In the genomic region with DNA sequence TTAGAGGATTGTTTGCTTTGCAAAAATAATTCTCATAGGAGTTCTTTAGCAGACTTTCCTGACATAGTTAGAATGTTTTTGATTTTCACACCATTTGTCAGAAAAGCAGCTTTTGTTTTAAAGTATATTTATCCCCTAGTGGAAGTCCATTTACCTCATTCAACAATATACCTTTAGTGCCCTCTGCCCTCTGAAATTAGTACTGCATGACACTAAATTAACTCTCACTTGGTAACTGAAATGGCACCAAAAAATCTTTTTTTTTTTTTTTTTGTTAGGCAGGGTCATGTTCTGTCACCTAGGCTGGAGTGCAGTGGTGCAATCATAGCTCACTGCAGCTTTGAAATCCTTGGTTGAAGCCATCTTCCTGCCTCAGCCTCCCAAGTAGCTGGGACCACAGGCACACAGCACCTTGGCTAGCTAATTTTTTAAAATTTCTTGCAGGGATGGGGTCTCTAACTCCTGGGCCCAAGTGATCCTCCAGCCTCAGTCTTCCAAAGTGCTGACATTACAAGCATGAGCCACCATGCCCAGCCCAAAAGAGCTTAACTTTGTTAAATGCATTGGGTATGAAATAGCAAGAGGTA, we compare ENCODE assay signal across 8 cellular contexts. TPM values are rescaled to one million over a fixed set of nuclear protein-coding genes. Genes with fewer than 3 reads are reported as not detected.
DNase-seq lines count a peak whose midpoint lies in the region; ATAC-seq and TF ChIP-seq lines count a peak whose summit lies in the region.
"Had no signal": no experiment of that assay in that cellular context is flagged by ENCODE, and none has a peak within 500 bp of the region (broad histone marks: within the 10 kb centered on the region; RNA-seq: fewer than 3 reads in every experiment).

No MANE protein-coding gene starts in this region.

- H3K4me2 ChIP-seq in Loucy (ENCODE audit: low read depth, low read length, poor library complexity, severe bottlenecking): no peak overlapping the region

- H3K4me3 ChIP-seq in Loucy (ENCODE audit: low read length, poor library complexity, severe bottlenecking) (no peak overlapping the region), brain microvascular endothelial cell (ENCODE audit: low read depth, low read length) (no peak overlapping the region)
- H3K4me3 ChIP-seq in naive thymus-derived CD4-positive, alpha-beta T cell (ENCODE audit: low read length): no peak overlapping the region

- no peaks in the 10 kb centered on the region for H3F3A ChIP-seq in Loucy (ENCODE audit: low read depth)

- no peaks in the 10 kb centered on the region for H3K27me3 Mint-ChIP-seq in naive thymus-derived CD4-positive, alpha-beta T cell

- H3K27ac Mint-ChIP-seq in naive thymus-derived CD4-positive, alpha-beta T cell: no peak overlapping the region

- no peak overlapping the region for H3K9ac ChIP-seq in Loucy (ENCODE audit: low read depth, low read length, poor library complexity, severe bottlenecking)

- CTCF ChIA-PET in naive thymus-derived CD4-positive, alpha-beta T cell (lab: Charles Lee): interaction anchor here (0.6 to 3.7 kb wide), 20 partner anchors 10 to 1241 kb away, joined by 3 to 110 read pairs (median 6); a partner anchor contains a TSS

- peak; percentile 79 for TF ChIP-seq CTCF in Loucy (conservative IDR thresholded peaks at IDR 0.05; ENCODE audit: low read length)
- TF ChIP-seq CTCF in brain microvascular endothelial cell (IDR thresholded peaks at IDR 0.05; ENCODE audit: low read depth, low read length, missing control alignments): peak; percentile 24

- H3K27ac ChIP-seq in brain microvascular endothelial cell: no peak overlapping the region
- no peak overlapping the region for H3K27ac ChIP-seq in naive thymus-derived CD4-positive, alpha-beta T cell (ENCODE audit: low read depth, low read length)

- POLR2A ChIA-PET in naive thymus-derived CD4-positive, alpha-beta T cell (lab: Charles Lee): interaction anchor here (0.6 to 2.0 kb wide), 4 partner anchors 10 to 460 kb away, joined by 4 to 10 read pairs (median 6); a partner anchor contains a TSS

- H3K4me1 ChIP-seq in Loucy (ENCODE audit: insufficient read depth, low read length, poor library complexity, severe bottlenecking): peaks cover 16% of the 10 kb centered on the region
- H3K4me1 ChIP-seq in naive thymus-derived CD4-positive, alpha-beta T cell (ENCODE audit: control insufficient read depth in 2 of 2, insufficient read depth in 2 of 2, low read length in 2 of 2): no peaks in the 10 kb centered on the region

- H3K4me1 Mint-ChIP-seq in naive thymus-derived CD4-positive, alpha-beta T cell: peaks cover 4 to 14% (median 5%) of the 10 kb centered on the region in 7 donors

- peak; percentile 86 for ATAC-seq in naive thymus-derived CD4-positive, alpha-beta T cell
- ATAC-seq in GM21515 (IDR thresholded peaks at IDR 0.05; ENCODE audit: unreplicated experiment): no peak
- no peak for ATAC-seq in HG03342 (IDR thresholded peaks at IDR 0.05; ENCODE audit: unreplicated experiment)

- intact Hi-C loops in naive thymus-derived CD4-positive, alpha-beta T cell (cut with micrococcal nuclease): loop anchor here (1.0 to 5.0 kb wide), 4 partner anchors 13 to 472 kb away; a partner anchor contains a TSS

- H3K4me3 Mint-ChIP-seq in naive thymus-derived CD4-positive, alpha-beta T cell: no peak overlapping the region

- H3K36me3 ChIP-seq in Loucy (ENCODE audit: insufficient read depth, low read length): peaks cover 47% of the 10 kb centered on the region; the same call in 1 of the 2 replicates
- H3K36me3 ChIP-seq in brain microvascular endothelial cell (replicated peaks): peaks cover 42% of the 10 kb centered on the region
- peaks cover 7 to 44% (median 13%) of the 10 kb centered on the region in 3 experiments for H3K36me3 ChIP-seq in naive thymus-derived CD4-positive, alpha-beta T cell (ENCODE audit: control insufficient read depth in 2 of 3, insufficient read depth in 3 of 3, low read length in 3 of 3)

- no peak overlapping the region for H2AFZ ChIP-seq in Loucy (ENCODE audit: low read length)

- H4K20me1 ChIP-seq in Loucy (ENCODE audit: insufficient read depth, low read length, poor library complexity, severe bottlenecking): no peaks in the 10 kb centered on the region

- H3K9me3 Mint-ChIP-seq in naive thymus-derived CD4-positive, alpha-beta T cell: no peaks in the 10 kb centered on the region

- DNase-seq in GM03348 (ENCODE audit: low spot score) (peak; percentile 33), brain microvascular endothelial cell (no peak), GF-D8 (lab: John Stamatoyannopoulos, UW) (no peak)
- peak in 7 of 9 donors; percentile 33 to 62 (median 46) for DNase-seq in naive thymus-derived CD4-positive, alpha-beta T cell

- H3K27me3 ChIP-seq in Loucy (ENCODE audit: insufficient read depth, low read length, poor library complexity, severe bottlenecking): no peaks in the 10 kb centered on the region
- H3K27me3 ChIP-seq in brain microvascular endothelial cell (replicated peaks): no peaks in the 10 kb centered on the region
- no peaks in the 10 kb centered on the region for H3K27me3 ChIP-seq in naive thymus-derived CD4-positive, alpha-beta T cell (ENCODE audit: control insufficient read depth in 2 of 2, insufficient read depth in 2 of 2, low read length in 2 of 2)

- in situ Hi-C loops in brain microvascular endothelial cell (cut with HindIII; ENCODE audit: low pct_ligation_motif_present, low sequenced_read_pairs): no loop called here

- no peaks in the 10 kb centered on the region for H3K9me2 ChIP-seq in Loucy (replicated peaks; ENCODE audit: low read depth, low read length)

- H3K79me2 ChIP-seq in Loucy (ENCODE audit: insufficient read depth, low read length): peaks cover 4% of the 10 kb centered on the region; the same call in 1 of the 2 replicates

- no peaks in the 10 kb centered on the region for H3K9me3 ChIP-seq in Loucy (ENCODE audit: insufficient read depth, low read depth, low read length)
- no peaks in the 10 kb centered on the region for H3K9me3 ChIP-seq in naive thymus-derived CD4-positive, alpha-beta T cell (ENCODE audit: control insufficient read depth in 2 of 3, low read length in 3 of 3)

- peaks cover 7 to 41% (median 14%) of the 10 kb centered on the region in 5 donors for H3K36me3 Mint-ChIP-seq in naive thymus-derived CD4-positive, alpha-beta T cell

RNA-seq across cellular contexts. Expression of a gene that starts 13.6 kb away (rescaled TPM):
- 10 to 100 TPM in 1 of 5 experiments, 1 to 10 TPM in 4; 6.2 to 20.3 (median 7.8) TPM for total RNA-seq in naive thymus-derived CD4-positive, alpha-beta T cell
- 10 to 100 TPM in 1 of 2 donors, 1 to 10 TPM in 1; 7.7 to 13.8 TPM for polyA plus RNA-seq in naive thymus-derived CD4-positive, alpha-beta T cell

RNA-seq across cellular contexts. Expression of a gene that starts 14.3 kb away (rescaled TPM):
- total RNA-seq in naive thymus-derived CD4-positive, alpha-beta T cell: 10 to 100 TPM; 17.5 to 59.9 (median 41.3) TPM
- 10 to 100 TPM; 38.0 to 53.7 TPM for polyA plus RNA-seq in naive thymus-derived CD4-positive, alpha-beta T cell

RNA-seq across cellular contexts. Expression of a gene that starts 58.2 kb away (rescaled TPM):
- total RNA-seq in naive thymus-derived CD4-positive, alpha-beta T cell: not detected
- polyA plus RNA-seq in naive thymus-derived CD4-positive, alpha-beta T cell: not detected
- total RNA-seq: T-helper 2 cell treated with Interferon-gamma antibody and Interleukin-4, amounts not matched to agents 100 ng/mL and 5 ng/mL, for 36 hours had no signal

Comparison
In these comparisons a context has a peak if more than half of its experiments do, and no peak if none do; other contexts are left out.
1. DNase-seq: peak in GM03348 (single experiment) and naive thymus-derived CD4-positive, alpha-beta T cell (7 of 9); none in brain microvascular endothelial cell (single experiment) and GF-D8 (single experiment).